Comparison of ENCODE assay signal across 16 cellular contexts in genomic region chr12:89278862-89279261, GRCh38.
"Had no signal": no experiment of that assay in that cellular context is flagged by ENCODE, and none has a peak within 500 bp of the region (broad histone marks: within the 10 kb centered on the region; RNA-seq: fewer than 3 reads in every experiment).

No MANE protein-coding gene starts in this region.

- H3K27ac Mint-ChIP-seq: activated CD8-positive, alpha-beta T cell treated with anti-CD3 and anti-CD28 coated beads, Interleukin-2, amount 10 ng/mL, durations not matched to agents 7 days and 5 days; nephron had no signal

- H3K4me3 Mint-ChIP-seq: activated CD8-positive, alpha-beta T cell treated with anti-CD3 and anti-CD28 coated beads, Interleukin-2, amount 10 ng/mL, durations not matched to agents 7 days and 5 days; nephron had no signal

- H3K4me3 ChIP-seq: cardiac muscle cell, colonic mucosa, gastroesophageal sphincter, lung had no signal

- H3K27ac ChIP-seq: cardiac muscle cell, colonic mucosa, epithelial cell of prostate, gastroesophageal sphincter, VCaP had no signal

- H3K27me3 ChIP-seq: cardiac muscle cell, colonic mucosa, gastroesophageal sphincter had no signal

- H3K36me3 ChIP-seq: cardiac muscle cell, colonic mucosa, gastroesophageal sphincter had no signal

- H3K9me3 ChIP-seq: colonic mucosa, gastroesophageal sphincter had no signal

- H3K4me1 ChIP-seq: colonic mucosa had no signal

- DNase-seq: activated CD4-positive, alpha-beta T cell treated with anti-CD3 and anti-CD28 coated beads for 4 hours; activated CD8-positive, alpha-beta memory T cell treated with anti-CD3 and anti-CD28 coated beads, Interleukin-2, amount 50 U/mL, for 48 hours; activated CD8-positive, alpha-beta T cell treated with anti-CD3 and anti-CD28 coated beads, Interleukin-2, amount 10 ng/mL, durations not matched to agents 7 days and 5 days; activated naive CD4-positive, alpha-beta T cell; colonic mucosa; effector CD8-positive, alpha-beta T cell; hippocampal formation; kidney glomerular epithelial cell; stimulated activated CD4-positive, alpha-beta T cell treated with anti-CD3 and anti-CD28 coated beads, Interleukin-4, amount 100 ng/mL, for 4 hours; T-helper 9 cell had no signal

- H3K9me3 Mint-ChIP-seq: nephron had no signal

- ATAC-seq: activated CD8-positive, alpha-beta T cell treated with anti-CD3 and anti-CD28 coated beads, Interleukin-2, amount 10 ng/mL, durations not matched to agents 7 days and 5 days; gastroesophageal sphincter had no signal
